ENCODE assay signal across 8 cellular contexts in the genomic region with DNA sequence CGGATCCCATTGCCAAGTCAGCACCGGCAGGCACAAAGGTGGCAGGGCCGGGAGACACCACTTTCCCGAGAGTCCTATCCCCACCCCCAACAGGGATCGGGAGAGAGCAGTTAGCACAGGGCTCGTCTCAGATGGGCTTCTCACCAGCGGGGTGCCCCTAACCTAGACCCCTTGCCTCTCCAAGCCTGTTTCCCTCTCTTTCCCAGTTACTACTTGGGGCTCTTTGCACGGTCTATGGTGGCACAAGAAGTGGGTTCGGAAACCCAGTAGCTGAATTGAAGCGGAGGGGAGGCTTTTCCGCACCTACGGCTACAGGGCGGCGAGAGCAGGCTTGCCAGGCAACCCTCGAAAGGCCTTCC. TPM values are rescaled to one million over a fixed set of nuclear protein-coding genes. Genes with fewer than 3 reads are reported as not detected.
A peak's percentile ranks its signal among the peaks of the same experiment; 100 is the strongest.
DNase-seq lines count a peak whose midpoint lies in the region; ATAC-seq and TF ChIP-seq lines count a peak whose summit lies in the region.

No MANE protein-coding gene starts in this region.

- H3K36me3 Mint-ChIP-seq in CD8-positive, alpha-beta T cell, result no peaks in the 10 kb centered on the region
- peaks cover 3% of the 10 kb centered on the region for H3K36me3 Mint-ChIP-seq in activated naive CD8-positive, alpha-beta T cell
- H3K36me3 Mint-ChIP-seq in progenitor cell of endocrine pancreas (ENCODE audit: insufficient read depth), result no peaks in the 10 kb centered on the region
- peaks cover 2% of the 10 kb centered on the region for H3K36me3 Mint-ChIP-seq in T-helper 2 cell treated with Interferon-gamma antibody and Interleukin-4, amounts not matched to agents 5 μg/mL and 100 μg/mL, for 36 hours (ENCODE audit: low read depth)

- no peak overlapping the region for H3K27ac Mint-ChIP-seq in CD8-positive, alpha-beta T cell
- H3K27ac Mint-ChIP-seq in activated naive CD8-positive, alpha-beta T cell, result no peak overlapping the region
- H3K27ac Mint-ChIP-seq in progenitor cell of endocrine pancreas, result no peak overlapping the region
- no peak overlapping the region for H3K27ac Mint-ChIP-seq in T-helper 2 cell treated with Interferon-gamma antibody and Interleukin-4, amounts not matched to agents 5 μg/mL and 100 μg/mL, for 36 hours

- H3K36me3 ChIP-seq in CD8-positive, alpha-beta T cell (ENCODE audit: insufficient read depth, low read length), result no peaks in the 10 kb centered on the region
- no peaks in the 10 kb centered on the region for H3K36me3 ChIP-seq in iPS DF 6.9 (ENCODE audit: control insufficient read depth, insufficient read depth, low read length)

- H3K4me3 ChIP-seq in CD8-positive, alpha-beta T cell (ENCODE audit: low read depth, low read length), result peak overlapping the region; percentile 43
- H3K4me3 ChIP-seq in iPS DF 6.9 (ENCODE audit: low read length), result peak overlapping the region; percentile 60; the same call in 1 of the 2 replicates

- intact Hi-C loops in CD8-positive, alpha-beta T cell (cut with DNase I, micrococcal nuclease), result no loop called here

- H3K27me3 ChIP-seq in CD8-positive, alpha-beta T cell (ENCODE audit: insufficient read depth, low read length), result peaks cover 5% of the 10 kb centered on the region
- peaks cover 52% of the 10 kb centered on the region for H3K27me3 ChIP-seq in iPS DF 6.9 (ENCODE audit: control insufficient read depth, insufficient read depth, low read length)

- H3K4me1 ChIP-seq in CD8-positive, alpha-beta T cell (ENCODE audit: insufficient read depth, low read length), result peaks cover 50% of the 10 kb centered on the region
- H3K4me1 ChIP-seq in iPS DF 6.9 (ENCODE audit: control insufficient read depth, insufficient read depth, low read length), result no peaks in the 10 kb centered on the region

- no CpG with 5 or more reads among the region's 15 CpGs for WGBS in iPS DF 6.9 (ENCODE audit: insufficient coverage, insufficient read length)

- no peak for ATAC-seq in CD8-positive, alpha-beta T cell

- CTCF ChIA-PET in CD8-positive, alpha-beta T cell (lab: Charles Lee), result interaction anchor here (0.8 to 4.4 kb wide), 5 partner anchors 12 to 30 kb away, joined by 3 to 21 read pairs (median 4); no protein-coding TSS in a partner anchor

- peak overlapping the region; percentile 64 for H3K4me3 Mint-ChIP-seq in CD8-positive, alpha-beta T cell
- peak overlapping the region; percentile 71 for H3K4me3 Mint-ChIP-seq in activated naive CD8-positive, alpha-beta T cell
- peak overlapping the region; percentile 64 for H3K4me3 Mint-ChIP-seq in progenitor cell of endocrine pancreas (ENCODE audit: low read depth)
- H3K4me3 Mint-ChIP-seq in T-helper 2 cell treated with Interferon-gamma antibody and Interleukin-4, amounts not matched to agents 5 μg/mL and 100 μg/mL, for 36 hours, result no peak overlapping the region

- H3K9me3 Mint-ChIP-seq in CD8-positive, alpha-beta T cell, result no peaks in the 10 kb centered on the region
- no peaks in the 10 kb centered on the region for H3K9me3 Mint-ChIP-seq in activated naive CD8-positive, alpha-beta T cell (ENCODE audit: low read depth)
- H3K9me3 Mint-ChIP-seq in progenitor cell of endocrine pancreas (ENCODE audit: low read depth), result no peaks in the 10 kb centered on the region
- no peaks in the 10 kb centered on the region for H3K9me3 Mint-ChIP-seq in T-helper 2 cell treated with Interferon-gamma antibody and Interleukin-4, amounts not matched to agents 5 μg/mL and 100 μg/mL, for 36 hours

- POLR2A ChIA-PET in CD8-positive, alpha-beta T cell (lab: Charles Lee), result no interaction called here

- H3K9me3 ChIP-seq in CD8-positive, alpha-beta T cell (ENCODE audit: low read length), result no peaks in the 10 kb centered on the region
- H3K9me3 ChIP-seq in iPS DF 6.9 (ENCODE audit: control insufficient read depth, insufficient read depth, low read length), result no peaks in the 10 kb centered on the region

- no peak for TF ChIP-seq CTCF in CD8-positive, alpha-beta T cell (IDR thresholded peaks at IDR 0.05)
- no peak for TF ChIP-seq CTCF in progenitor cell of endocrine pancreas (IDR thresholded peaks at IDR 0.05; ENCODE audit: unreplicated experiment)

- H3K4me1 Mint-ChIP-seq in CD8-positive, alpha-beta T cell (ENCODE audit: low read depth), result peaks cover 47% of the 10 kb centered on the region
- H3K4me1 Mint-ChIP-seq in activated naive CD8-positive, alpha-beta T cell (ENCODE audit: low read depth), result peaks cover 61% of the 10 kb centered on the region
- peaks cover 18% of the 10 kb centered on the region for H3K4me1 Mint-ChIP-seq in progenitor cell of endocrine pancreas (ENCODE audit: low read depth)
- H3K4me1 Mint-ChIP-seq in T-helper 2 cell treated with Interferon-gamma antibody and Interleukin-4, amounts not matched to agents 5 μg/mL and 100 μg/mL, for 36 hours (ENCODE audit: low read depth), result peaks cover 25% of the 10 kb centered on the region

- no peak overlapping the region for H3K27ac ChIP-seq in CD8-positive, alpha-beta T cell (ENCODE audit: low read depth, low read length)
- H3K27ac ChIP-seq in iPS DF 6.9 (ENCODE audit: low read length), result no peak overlapping the region

- H3K27me3 Mint-ChIP-seq in CD8-positive, alpha-beta T cell (ENCODE audit: low read depth), result peaks cover 21% of the 10 kb centered on the region
- H3K27me3 Mint-ChIP-seq in activated naive CD8-positive, alpha-beta T cell, result peaks cover 10% of the 10 kb centered on the region
- peaks cover 42% of the 10 kb centered on the region for H3K27me3 Mint-ChIP-seq in progenitor cell of endocrine pancreas
- H3K27me3 Mint-ChIP-seq in T-helper 2 cell treated with Interferon-gamma antibody and Interleukin-4, amounts not matched to agents 5 μg/mL and 100 μg/mL, for 36 hours (ENCODE audit: low read depth), result peaks cover 54% of the 10 kb centered on the region

- DNase-seq in CD8-positive, alpha-beta T cell, result no peak
- DNase-seq in iPS DF 6.9 (ENCODE audit: low read depth, low spot score) (no peak), progenitor cell of endocrine pancreas (ENCODE audit: low spot score, unreplicated experiment) (no peak), mucosa of gallbladder (ENCODE audit: low spot score) (no peak), HT-29 (ENCODE audit: low spot score) (no peak)
- no peak for DNase-seq in stimulated activated CD4-positive, alpha-beta T cell treated with anti-CD3 and anti-CD28 coated beads, Interleukin-2, amount 100 ng/mL, for 24 hours
- DNase-seq in T-helper 2 cell treated with Interferon-gamma antibody and Interleukin-4, amounts not matched to agents 5 μg/mL and 100 μg/mL, for 36 hours (ENCODE audit: low spot score), result no peak

RNA-seq across cellular contexts. Expression of gene EFCC1, which starts 0.4 kb away (rescaled TPM):
- under 1 TPM; 0.17 to 0.24 TPM for total RNA-seq in CD8-positive, alpha-beta T cell
- total RNA-seq in progenitor cell of endocrine pancreas, result 0.60 TPM in 2 replicates
- total RNA-seq in mucosa of gallbladder, result 25.1 TPM
- total RNA-seq in HT-29 (2014; rRNA removed; shearing (Covaris generic)), result 0.25 TPM in 1 of 2 replicates, not detected in the other

RNA-seq across cellular contexts. Expression of gene CFAP92, which starts 6.8 kb away (rescaled TPM):
- under 1 TPM; 0.60 to 0.75 TPM for total RNA-seq in CD8-positive, alpha-beta T cell
- total RNA-seq in progenitor cell of endocrine pancreas, result 2.4 and 2.7 TPM in 2 replicates
- 3.3 TPM for total RNA-seq in mucosa of gallbladder
- 0.13 and 0.74 TPM in 2 replicates for total RNA-seq in HT-29 (2014; rRNA removed; shearing (Covaris generic))

RNA-seq across cellular contexts. Expression of gene GP9, which starts 59.9 kb away (rescaled TPM):
- not detected for total RNA-seq in CD8-positive, alpha-beta T cell
- total RNA-seq in progenitor cell of endocrine pancreas (not detected in 2 replicates), mucosa of gallbladder (not detected)
- not detected in 2 replicates for total RNA-seq in HT-29 (2014; rRNA removed; shearing (Covaris generic))

Comparison
In these comparisons a context has a peak if more than half of its experiments do, and no peak if none do; other contexts are left out.
1. RNA of gene EFCC1, which starts 0.4 kb away (total RNA-seq): 25.1 TPM in mucosa of gallbladder (single experiment); 0.60 TPM in progenitor cell of endocrine pancreas, 0.25 TPM in HT-29 and 0.17 to 0.24 TPM in CD8-positive, alpha-beta T cell; every median in the first group is over 10 times any median in the second.